ENCODE assay signal across 28 cellular contexts in the genomic region with DNA sequence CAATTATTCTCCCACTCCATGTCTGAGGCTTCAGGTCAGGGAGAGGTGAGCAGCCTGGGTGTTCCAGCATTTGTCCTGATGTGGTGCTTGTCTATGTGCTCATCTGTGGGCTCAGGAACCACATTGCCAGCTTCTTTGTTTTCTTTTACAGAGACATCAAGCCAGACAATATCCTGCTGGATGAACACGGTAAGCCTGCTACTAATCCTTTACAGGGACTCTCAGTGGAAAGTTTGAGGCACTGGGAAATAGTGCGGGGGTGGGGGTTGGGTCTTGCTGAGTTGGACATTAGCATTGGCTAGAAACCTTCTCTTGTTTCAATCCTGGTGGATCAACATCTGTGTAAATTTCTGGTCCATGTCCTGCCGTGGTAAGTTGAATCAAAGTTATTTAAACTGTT.
"Had no signal": no experiment of that assay in that cellular context is flagged by ENCODE, and none has a peak within 500 bp of the region (broad histone marks: within the 10 kb centered on the region; RNA-seq: fewer than 3 reads in every experiment).

No MANE protein-coding gene starts in this region.

- H3K27ac ChIP-seq: KMS-11, SJCRH30, SK-N-MC had no signal

- DNase-seq: activated CD4-positive, alpha-beta T cell treated with anti-CD3 and anti-CD28 coated beads, Interleukin-2, amount 10 ng/mL, durations not matched to agents 24 days and 14 days; activated CD4-positive, alpha-beta T cell treated with anti-CD3 and anti-CD28 coated beads, Interleukin-2, amount 50 U/mL, for 4 hours; activated CD8-positive, alpha-beta T cell treated with anti-CD3 and anti-CD28 coated beads for 36 hours; activated effector memory CD4-positive, alpha-beta T cell treated with anti-CD3 and anti-CD28 coated beads, Interleukin-2, amount 50 U/mL, for 16 hours; activated naive CD4-positive, alpha-beta T cell; activated naive CD4-positive, alpha-beta T cell treated with anti-CD3 and anti-CD28 coated beads, Interleukin-2, amount 50 U/mL, for 16 hours; activated naive CD8-positive, alpha-beta T cell treated with anti-CD3 and anti-CD28 coated beads, Interleukin-2, amount 10 ng/mL, durations not matched to agents 7 days and 5 days; activated T-cell treated with anti-CD3 and anti-CD28 coated beads, Interleukin-2, amount 50 U/mL, for 1 hour; activated T-cell treated with anti-CD3 and anti-CD28 coated beads, Interleukin-2, amount 50 U/mL, for 72 hours; anterior cingulate cortex; caudate nucleus; cerebellar nuclear complex; MM.1S; MV-4-11; NCI-H1092; NCI-H1436 treated with DMSO at 0.1 percent for 48 hours; NCI-H1694 treated with DMSO at 0.1 percent for 48 hours; NCI-H2029; NCI-H510A; NCI-H526 treated with DMSO at 0.1 percent for 48 hours; NCI-H774; SHP77; SJCRH30; T1000 had no signal

- H3K9me3 ChIP-seq: SJCRH30 had no signal

- H3K36me3 ChIP-seq: SJCRH30 had no signal

- H3K4me1 ChIP-seq: SJCRH30 had no signal

- H3K27me3 ChIP-seq: SJCRH30 had no signal

- ATAC-seq: activated CD8-positive, alpha-beta T cell treated with anti-CD3 and anti-CD28 coated beads for 36 hours; activated T-cell treated with anti-CD3 and anti-CD28 coated beads, Interleukin-2, amount 50 U/mL, for 72 hours; activated T-helper 17 cell treated with anti-CD3 and anti-CD28 coated beads, Interleukin-2, amount 50 U/mL, for 72 hours; Panc1 had no signal

- H3K4me3 ChIP-seq: SJCRH30, SK-N-MC had no signal
